ENCODE assay signal across 9 cellular contexts in genomic region chr1:6889875-6890480, GRCh38.
DNase-seq lines count a peak whose midpoint lies in the region; ATAC-seq lines count a peak whose summit lies in the region.
"Had no signal": no experiment of that assay in that cellular context is flagged by ENCODE, and none has a peak within 500 bp of the region (broad histone marks: within the 10 kb centered on the region; RNA-seq: fewer than 3 reads in every experiment).

No MANE protein-coding gene starts in this region.

- H3K27me3 Mint-ChIP-seq in CD4-positive, CD25-positive, alpha-beta regulatory T cell: no peaks in the 10 kb centered on the region
- H3K27me3 Mint-ChIP-seq in activated T-helper 17 cell treated with anti-CD3 and anti-CD28 coated beads, Interleukin-2, amount 50 U/mL, for 72 hours: no peaks in the 10 kb centered on the region

- peaks cover 3 to 16% (median 7%) of the 10 kb centered on the region in 4 donors for H3K4me1 Mint-ChIP-seq in CD4-positive, CD25-positive, alpha-beta regulatory T cell
- peaks cover under 1% of the 10 kb centered on the region for H3K4me1 Mint-ChIP-seq in activated T-helper 17 cell treated with anti-CD3 and anti-CD28 coated beads, Interleukin-2, amount 50 U/mL, for 72 hours

- DNase-seq in CD4-positive, CD25-positive, alpha-beta regulatory T cell: peak; percentile 9 to 60 (median 19)
- DNase-seq in H7 (peak; percentile 69), NOMO-1 treated with DMSO at 0.1 percent for 48 hours (lab: John Stamatoyannopoulos, UW; ENCODE audit: unreplicated experiment) (peak; percentile 5), Right ventricle myocardium superior (peak; percentile 57), putamen (ENCODE audit: low spot score) (peak; percentile 33)

- no peaks in the 10 kb centered on the region for H3K9me3 Mint-ChIP-seq in CD4-positive, CD25-positive, alpha-beta regulatory T cell
- H3K9me3 Mint-ChIP-seq in activated T-helper 17 cell treated with anti-CD3 and anti-CD28 coated beads, Interleukin-2, amount 50 U/mL, for 72 hours: no peaks in the 10 kb centered on the region

- H3K36me3 Mint-ChIP-seq in CD4-positive, CD25-positive, alpha-beta regulatory T cell: peaks cover 8% of the 10 kb centered on the region
- H3K36me3 Mint-ChIP-seq in activated T-helper 17 cell treated with anti-CD3 and anti-CD28 coated beads, Interleukin-2, amount 50 U/mL, for 72 hours (ENCODE audit: low read depth): peaks cover 18% of the 10 kb centered on the region

- intact Hi-C loops in Right ventricle myocardium superior (cut with DNase I): loop anchor here (2.0 kb wide), 1 partner anchor 163 kb away; no protein-coding TSS in a partner anchor

- H3K4me3 Mint-ChIP-seq in CD4-positive, CD25-positive, alpha-beta regulatory T cell: no peak overlapping the region
- H3K4me3 Mint-ChIP-seq in activated T-helper 17 cell treated with anti-CD3 and anti-CD28 coated beads, Interleukin-2, amount 50 U/mL, for 72 hours: no peak overlapping the region

- no peaks in the 10 kb centered on the region for H3K4me1 ChIP-seq in CD4-positive, CD25-positive, alpha-beta regulatory T cell (ENCODE audit: control insufficient read depth, insufficient read depth, low read length, poor library complexity, severe bottlenecking)

- no peak overlapping the region for H3K27ac Mint-ChIP-seq in CD4-positive, CD25-positive, alpha-beta regulatory T cell
- no peak overlapping the region for H3K27ac Mint-ChIP-seq in activated T-helper 17 cell treated with anti-CD3 and anti-CD28 coated beads, Interleukin-2, amount 50 U/mL, for 72 hours

- no peaks in the 10 kb centered on the region for H3K27me3 ChIP-seq in CD4-positive, CD25-positive, alpha-beta regulatory T cell (ENCODE audit: control insufficient read depth, insufficient read depth, low read length)
- no peaks in the 10 kb centered on the region for H3K27me3 ChIP-seq in H7 (ENCODE audit: control insufficient read depth, insufficient read depth, low read length)
- H3K27me3 ChIP-seq: neutrophil had no signal

- H3K36me3 ChIP-seq in CD4-positive, CD25-positive, alpha-beta regulatory T cell (ENCODE audit: control insufficient read depth, insufficient read depth, low read length): no peaks in the 10 kb centered on the region
- no peaks in the 10 kb centered on the region for H3K36me3 ChIP-seq in H7 (replicated peaks; ENCODE audit: control insufficient read depth, insufficient read depth, low read length)
- H3K36me3 ChIP-seq: neutrophil had no signal

- no peaks in the 10 kb centered on the region for H3K9me3 ChIP-seq in CD4-positive, CD25-positive, alpha-beta regulatory T cell (ENCODE audit: control insufficient read depth in 2 of 2, low read length in 2 of 2)
- H3K9me3 ChIP-seq: neutrophil had no signal

- no peak overlapping the region for H3K27ac ChIP-seq in CD4-positive, CD25-positive, alpha-beta regulatory T cell (ENCODE audit: insufficient read depth, low read length, poor library complexity, severe bottlenecking)
- H3K27ac ChIP-seq: neutrophil had no signal

- no peak overlapping the region for H3K4me3 ChIP-seq in CD4-positive, CD25-positive, alpha-beta regulatory T cell (ENCODE audit: low read depth, low read length)
- H3K4me3 ChIP-seq in H7 (ENCODE audit: insufficient read depth, low read depth, low read length): no peak overlapping the region

- ATAC-seq in CD4-positive, CD25-positive, alpha-beta regulatory T cell (ENCODE audit: low read depth in 2 of 2): no peak
- ATAC-seq in activated T-helper 17 cell treated with anti-CD3 and anti-CD28 coated beads, Interleukin-2, amount 50 U/mL, for 72 hours (replicated peaks): peak; percentile 66
- ATAC-seq in Right ventricle myocardium superior (ENCODE audit: poor library complexity) (peak; percentile 60), HG03159 (IDR thresholded peaks at IDR 0.05; ENCODE audit: unreplicated experiment) (no peak), GM21447 (IDR thresholded peaks at IDR 0.05; ENCODE audit: unreplicated experiment) (no peak)

Comparison
In these comparisons a context has a peak if more than half of its experiments do, and no peak if none do; other contexts are left out.
1. ATAC-seq: peak in activated T-helper 17 cell treated with anti-CD3 and anti-CD28 coated beads, Interleukin-2, amount 50 U/mL, for 72 hours (single experiment) and Right ventricle myocardium superior (single experiment); none in CD4-positive, CD25-positive, alpha-beta regulatory T cell (0 of 2), HG03159 (single experiment) and GM21447 (single experiment).
2. DNase-seq: peak in every context shown above with its lines; median percentile 69 in H7; 57 in Right ventricle myocardium superior; 33 in putamen; 19 in CD4-positive, CD25-positive, alpha-beta regulatory T cell; 5 in NOMO-1 treated with DMSO at 0.1 percent for 48 hours.